Comparison of ENCODE assay signal across 8 cellular contexts in genomic region chr15:32641517-32642059, GRCh38. TPM values are rescaled to one million over a fixed set of nuclear protein-coding genes. Genes with fewer than 3 reads are reported as not detected.
DNase-seq lines count a peak whose midpoint lies in the region; ATAC-seq, FAIRE-seq and TF ChIP-seq lines count a peak whose summit lies in the region.

A gene with protein sequence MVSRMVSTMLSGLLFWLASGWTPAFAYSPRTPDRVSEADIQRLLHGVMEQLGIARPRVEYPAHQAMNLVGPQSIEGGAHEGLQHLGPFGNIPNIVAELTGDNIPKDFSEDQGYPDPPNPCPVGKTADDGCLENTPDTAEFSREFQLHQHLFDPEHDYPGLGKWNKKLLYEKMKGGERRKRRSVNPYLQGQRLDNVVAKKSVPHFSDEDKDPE (plus strand): TSS chr15:32641710. CDS start chr15:32643593, 1,883 bp downstream.

- H2BK12ac ChIP-seq in H1 (ENCODE audit: low read depth, low read length) = no peak within 1 kb of the TSS

- H3K56ac ChIP-seq in H1 (replicated peaks; ENCODE audit: insufficient read length, low read depth, low read length) = peak within 1 kb of the TSS; percentile 3

- H3K79me2 ChIP-seq in DND-41 (ENCODE audit: insufficient read depth, low read length) (0 out of 2 replicates have a peak, but pooled peaks cover 3% of the 10 kb centered on the region), H1 (ENCODE audit: control insufficient read depth in 1 of 2, insufficient read depth in 2 of 2, low read length in 2 of 2) (no peaks in the 10 kb centered on the region)

- H3K4me3 ChIP-seq in DND-41 (ENCODE audit: low read depth in 1 of 2, low read length in 2 of 2) = no peak within 1 kb of the TSS
- H3K4me3 ChIP-seq in H1 (ENCODE audit: extremely low read depth in 1 of 4, insufficient read depth in 2 of 4, low read depth in 3 of 4, low read length in 4 of 4) = peak within 1 kb of the TSS; percentile 59 to 76 (median 61); a peak in 7 of 8 replicates

- no peak within 1 kb of the TSS for H2BK20ac ChIP-seq in H1 (ENCODE audit: low read length)

- peaks cover 3% of the 10 kb centered on the region for H3K23me2 ChIP-seq in H1 (ENCODE audit: low read depth, low read length)

- peak within 1 kb of the TSS; percentile 27 for H4K5ac ChIP-seq in H1 (ENCODE audit: insufficient read length, low read depth, low read length)

- no peak for TF ChIP-seq RAD21 in H1 (IDR thresholded peaks at IDR 0.05 in 1 of 2, conservative IDR thresholded peaks at IDR 0.05 in 1 of 2; ENCODE audit: low read depth in 2 of 2, low read length in 2 of 2)

- H3K23ac ChIP-seq in H1 (ENCODE audit: insufficient read length) = no peak within 1 kb of the TSS

- POLR2A ChIA-PET in H1 (lab: Charles Lee; ENCODE audit: partially characterized antibody) = interaction anchor here (0.6 to 2.0 kb wide), 6 partner anchors 9 to 142 kb away, joined by 3 to 14 read pairs (median 4); no protein-coding TSS in a partner anchor

- H3K14ac ChIP-seq in H1 (ENCODE audit: insufficient read length) = no peak within 1 kb of the TSS

- no peaks in the 10 kb centered on the region for H3K9me3 Mint-ChIP-seq in neural crest cell

- no peaks in the 10 kb centered on the region for H3K27me3 Mint-ChIP-seq in neural crest cell (ENCODE audit: low read depth)

- peaks cover 17% of the 10 kb centered on the region for H3K4me1 Mint-ChIP-seq in neural crest cell

- peak within 1 kb of the TSS; percentile 81; the same call in 1 of the 2 replicates for H2BK5ac ChIP-seq in H1 (ENCODE audit: low read depth, low read length)

- TF ChIP-seq EP300 in H1 (IDR thresholded peaks at IDR 0.05; ENCODE audit: borderline replicate concordance in 1 of 2, low read depth in 2 of 2, low read length in 2 of 2) = no peak

- no peaks in the 10 kb centered on the region for H3K27me3 ChIP-seq in DND-41 (ENCODE audit: insufficient read depth, low read length, poor library complexity)
- H3K27me3 ChIP-seq in H1 (replicated peaks in 1 of 4; ENCODE audit: control insufficient read depth in 3 of 4, extremely low read depth in 1 of 4, insufficient read depth in 3 of 4, low read length in 3 of 4) = no peaks in the 10 kb centered on the region

- CTCF ChIA-PET in H1 (lab: Charles Lee; ENCODE audit: partially characterized antibody) = interaction anchor here (0.6 to 1.8 kb wide), 3 partner anchors 8 to 352 kb away, joined by 3 to 7 read pairs (median 5); no protein-coding TSS in a partner anchor

- H2AK5ac ChIP-seq in H1 (ENCODE audit: low read depth, low read length) = no peak within 1 kb of the TSS

- H2BK120ac ChIP-seq in H1 (replicated peaks; ENCODE audit: low read depth, low read length) = no peak within 1 kb of the TSS

- DNase-seq in DND-41 (no peak), NCI-H345 (lab: John Stamatoyannopoulos, UW) (peak; percentile 86), H1 (ENCODE audit: low read depth in 1 of 2, low spot score in 2 of 2) (peak; percentile 67 to 85), neural crest cell (ENCODE audit: low read depth, low spot score) (peak; percentile 44), GOT3 (lab: John Stamatoyannopoulos, UW) (no peak), NCI-H446 (lab: John Stamatoyannopoulos, UW) (no peak), NAMALWA (ENCODE audit: low spot score) (no peak)

- no peaks in the 10 kb centered on the region for H3K79me1 ChIP-seq in H1 (ENCODE audit: low read depth, low read length)

- H2BK15ac ChIP-seq in H1 (ENCODE audit: low read length) = no peak within 1 kb of the TSS

- H2AFZ ChIP-seq in DND-41 (ENCODE audit: low read depth, low read length) (no peak within 1 kb of the TSS), H1 (ENCODE audit: low read length) (peak within 1 kb of the TSS; percentile 74)

- H3K27ac Mint-ChIP-seq in neural crest cell (ENCODE audit: unreplicated experiment) = peak within 1 kb of the TSS; percentile 95

- H3K4me1 ChIP-seq in DND-41 (ENCODE audit: insufficient read depth, low read length) = no peaks in the 10 kb centered on the region
- peaks cover 0 to 11% (median 8%) of the 10 kb centered on the region in 4 experiments; a peak in 4 of 7 replicates for H3K4me1 ChIP-seq in H1 (replicated peaks in 1 of 4; ENCODE audit: control insufficient read depth in 3 of 4, insufficient read depth in 4 of 4, low read length in 3 of 4)

- H4K20me1 ChIP-seq in DND-41 (ENCODE audit: insufficient read depth, low read length) (peaks cover 7% of the 10 kb centered on the region; the same call in 1 of the 2 replicates), H1 (replicated peaks in 1 of 2; ENCODE audit: control insufficient read depth in 1 of 2, insufficient read depth in 2 of 2, low read length in 2 of 2) (no peaks in the 10 kb centered on the region)

- peak; percentile 74 for FAIRE-seq in H1 (lab: Jason Lieb, UNC)

- peak; percentile 55; the same call in 2 of the 3 replicates for ATAC-seq in DND-41 (ENCODE audit: insufficient read depth, low read depth)
- ATAC-seq in GM18502 (IDR thresholded peaks at IDR 0.05; ENCODE audit: poor library complexity, unreplicated experiment) = no peak

- TF ChIP-seq CTCF in DND-41 (IDR thresholded peaks at IDR 0.05; ENCODE audit: borderline replicate concordance, extremely low read depth, low read length, poor library complexity, severe bottlenecking) (no peak), H1 (IDR thresholded peaks at IDR 0.05; ENCODE audit: control extremely low read depth in 1 of 3, insufficient read depth in 1 of 3, low read depth in 1 of 3, low read length in 3 of 3) (no peak), neural crest cell (conservative IDR thresholded peaks at IDR 0.05) (no peak)

- H3K9ac ChIP-seq in DND-41 (ENCODE audit: low read depth, low read length) (no peak within 1 kb of the TSS), H1 (replicated peaks in 1 of 4; ENCODE audit: extremely low read depth in 1 of 4, low read depth in 3 of 4, low read length in 3 of 4) (peak within 1 kb of the TSS in 3 of 4 experiments; percentile 72 to 85 (median 80); a peak in 6 of 7 replicates)

- H3K27ac ChIP-seq in DND-41 (ENCODE audit: low read length) = no peak within 1 kb of the TSS
- peak within 1 kb of the TSS; percentile 81 for H3K27ac ChIP-seq in H1 (ENCODE audit: low read depth, low read length)

- peak within 1 kb of the TSS; percentile 66; the same call in 1 of the 2 replicates for H4K8ac ChIP-seq in H1 (ENCODE audit: extremely low read depth, insufficient read depth, low read length)

- peaks cover 4% of the 10 kb centered on the region for H3K36me3 Mint-ChIP-seq in neural crest cell (ENCODE audit: low read depth)

- peak within 1 kb of the TSS; percentile 75 for H3K18ac ChIP-seq in H1 (ENCODE audit: extremely low read depth, low read length)

- H3K4ac ChIP-seq in H1 (replicated peaks; ENCODE audit: insufficient read length, low read depth, low read length) = no peak within 1 kb of the TSS

- peak within 1 kb of the TSS; percentile 91 for H3K4me3 Mint-ChIP-seq in neural crest cell

- peaks cover 40% of the 10 kb centered on the region for H3K36me3 ChIP-seq in DND-41 (ENCODE audit: insufficient read depth, low read length)
- peaks cover 0 to 37% (median 13%) of the 10 kb centered on the region in 4 experiments; a peak in 6 of 8 replicates for H3K36me3 ChIP-seq in H1 (ENCODE audit: control insufficient read depth in 2 of 4, insufficient read depth in 4 of 4, low read length in 3 of 4)

- H4K91ac ChIP-seq in H1 (replicated peaks; ENCODE audit: insufficient read length, low read length) = peak within 1 kb of the TSS; percentile 34

- no peak within 1 kb of the TSS for H3K4me2 ChIP-seq in DND-41 (ENCODE audit: insufficient read depth, low read length)
- peak within 1 kb of the TSS; percentile 76 to 86 for H3K4me2 ChIP-seq in H1 (ENCODE audit: insufficient read depth in 1 of 2, low read depth in 2 of 2, low read length in 2 of 2)

- H3K9me3 ChIP-seq in DND-41 (ENCODE audit: insufficient read depth, low read length, severe bottlenecking) (no peaks in the 10 kb centered on the region), H1 (ENCODE audit: insufficient read depth in 2 of 2, low read depth in 1 of 2, low read length in 1 of 2) (no peaks in the 10 kb centered on the region)

- WGBS in H1 (ENCODE audit: extremely low coverage in 1 of 2, insufficient coverage in 1 of 2, insufficient read length in 1 of 2, insufficient replicate concordance in 2 of 2, low coverage in 1 of 2, low lambda C conversion rate in 2 of 2, missing lambda C conversion rate in 1 of 2), 2 experiments = 6% methylated on average over 22 of the region's 22 CpGs; no CpG with 5 or more reads in 1 of the 2 experiments

- TF ChIP-seq POLR2A in H1 (IDR thresholded peaks at IDR 0.05; ENCODE audit: control extremely low read depth in 1 of 2, low read depth in 2 of 2, low read length in 2 of 2) = peak; percentile 85 to 96

TF ChIP-seq in H1, 55 proteins besides CTCF, POLR2A, EP300 and RAD21 (continues in another document):
- TF ChIP-seq RFX5 (IDR thresholded peaks at IDR 0.05; ENCODE audit: borderline replicate concordance, low read depth, low read length) = no peak
- TF ChIP-seq BCL11A (IDR thresholded peaks at IDR 0.05; ENCODE audit: low read depth in 2 of 2, low read length in 2 of 2) = no peak
- TF ChIP-seq CHD2 (IDR thresholded peaks at IDR 0.05; ENCODE audit: low read length) = 0 out of 2 replicates have a peak, but pooled peaks have one; percentile 13
- TF ChIP-seq, protein P1, sequence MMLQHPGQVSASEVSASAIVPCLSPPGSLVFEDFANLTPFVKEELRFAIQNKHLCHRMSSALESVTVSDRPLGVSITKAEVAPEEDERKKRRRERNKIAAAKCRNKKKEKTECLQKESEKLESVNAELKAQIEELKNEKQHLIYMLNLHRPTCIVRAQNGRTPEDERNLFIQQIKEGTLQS (IDR thresholded peaks at IDR 0.05; ENCODE audit: insufficient read depth, low read depth, low read length) = no peak
- no peak for TF ChIP-seq FOSL1 (IDR thresholded peaks at IDR 0.05; ENCODE audit: insufficient read depth, low read depth, low read length)
- TF ChIP-seq BRCA1 (IDR thresholded peaks at IDR 0.05; ENCODE audit: low read depth, low read length) = no peak
- no peak for TF ChIP-seq KDM5A (IDR thresholded peaks at IDR 0.05; ENCODE audit: low read length)
- TF ChIP-seq KDM4A (IDR thresholded peaks at IDR 0.05; ENCODE audit: low read depth, low read length, severe bottlenecking) = peak; percentile 35
- no peak for TF ChIP-seq HDAC2 (IDR thresholded peaks at IDR 0.05; ENCODE audit: borderline replicate concordance in 1 of 2, low read depth in 2 of 2, low read length in 2 of 2)
- no peak for TF ChIP-seq KDM1A (IDR thresholded peaks at IDR 0.05; ENCODE audit: borderline replicate concordance, low read length)

RNA-seq across cellular contexts. Expression of the gene that starts here (rescaled TPM):
- total RNA-seq in H1 (2021; fragmentation: NEBNext Ultra II Directional; extraction: Animal tissue kit (Norgen Biotek cat#: 25700)) = 16.9 and 19.9 TPM in 2 replicates
- 11.4 and 18.7 TPM in 2 replicates for polyA plus RNA-seq in H1 (2011; rRNA removed)
- polyA plus RNA-seq in H1 (2011; cell fraction: cytosol; rRNA removed) = 20.3 TPM
- polyA plus RNA-seq in H1 (2011; cell fraction: nucleus; rRNA removed) = 17.6 TPM
- polyA plus RNA-seq in H1 (2012, experiment 1 of 2) = 22.0 to 27.0 TPM (median 26.1 TPM) in 4 replicates
- polyA plus RNA-seq in H1 (2012, experiment 2 of 2) = 10.4 TPM
- 18.7 TPM for polyA plus RNA-seq in H1 (2013, experiment 1 of 2)
- 22.5 TPM for polyA plus RNA-seq in H1 (2013, experiment 2 of 2)
- polyA minus RNA-seq in H1 (2011; rRNA and poly(A)+ RNA removed) = 17.3 and 23.7 TPM in 2 replicates
- polyA minus RNA-seq in H1 (2011; cell fraction: cytosol; rRNA and poly(A)+ RNA removed) = 8.5 TPM
- 13.5 TPM for polyA minus RNA-seq in H1 (2011; cell fraction: nucleus; rRNA and poly(A)+ RNA removed)
- 25.1 and 28.9 TPM in 2 replicates for total RNA-seq in neural crest cell

Comparison
In these comparisons a context has a peak if more than half of its experiments do, and no peak if none do; other contexts are left out.
1. DNase-seq: peak in NCI-H345 (single experiment), H1 (2 of 2) and neural crest cell (single experiment); none in DND-41 (single experiment), GOT3 (single experiment), NCI-H446 (0 of 2) and NAMALWA (single experiment).
2. H3K4me3 ChIP-seq: peak in H1 (4 of 4); none in DND-41 (0 of 2).